Comparison of ENCODE assay signal across 24 cellular contexts in the genomic region with DNA sequence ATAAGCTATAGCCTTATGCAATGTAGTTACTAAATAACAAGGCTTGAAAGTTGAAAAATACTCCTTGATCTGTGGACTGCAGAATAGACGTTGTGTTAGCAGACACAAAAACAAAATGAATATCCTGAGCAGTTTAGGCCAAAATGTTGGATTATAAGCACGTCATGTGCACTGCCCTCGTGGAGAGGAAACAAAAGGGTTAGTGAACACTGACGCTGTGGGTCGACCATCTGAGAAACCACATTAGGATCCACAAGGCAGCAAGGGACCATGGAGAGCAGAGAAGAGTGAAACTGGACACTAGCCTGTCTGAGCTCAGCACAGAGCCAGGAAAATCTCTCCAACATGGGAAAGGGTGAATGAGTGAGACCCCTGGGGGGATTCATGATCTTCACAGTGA.
"Had no signal": no experiment of that assay in that cellular context is flagged by ENCODE, and none has a peak within 500 bp of the region (broad histone marks: within the 10 kb centered on the region; RNA-seq: fewer than 3 reads in every experiment).

No MANE protein-coding gene starts in this region.

- H3K4me1 ChIP-seq: stomach, suprapubic skin, testis, thyroid gland, tibial artery, tibial nerve, transverse colon, upper lobe of left lung, upper lobe of right lung, uterus, vagina had no signal

- H3K27ac ChIP-seq: stomach, suprapubic skin, testis, thoracic aorta, thyroid gland, tibial artery, tibial nerve, transverse colon, upper lobe of left lung, upper lobe of right lung, uterus, vagina had no signal

- H3K4me3 ChIP-seq: stomach, suprapubic skin, testis, thoracic aorta, thyroid gland, tibial artery, tibial nerve, transverse colon, upper lobe of left lung, upper lobe of right lung, uterus, vagina had no signal

- ATAC-seq: stimulated activated effector memory CD8-positive, alpha-beta T cell treated with anti-CD3 and anti-CD28 coated beads, Interleukin-12 subunit alpha, Interleukin-12 subunit beta, amount 100 ng/mL, for 72 hours; upper lobe of right lung had no signal

- DNase-seq: stimulated activated CD4-positive, alpha-beta T cell treated with anti-CD3 and anti-CD28 coated beads, Interleukin-2, amount 100 ng/mL, for 48 hours; stimulated activated CD4-positive, alpha-beta T cell treated with anti-CD3 and anti-CD28 coated beads, Interleukin-4, amount 100 ng/mL, for 1 hour; stimulated activated CD4-positive, alpha-beta T cell treated with anti-CD3 and anti-CD28 coated beads, Interleukin-4, amount 100 ng/mL, for 24 hours; stimulated activated CD4-positive, alpha-beta T cell treated with anti-CD3 and anti-CD28 coated beads, Interleukin-4, amount 100 ng/mL, for 4 hours; stimulated activated CD8-positive, alpha-beta memory T cell treated with anti-CD3 and anti-CD28 coated beads, Interleukin-4, amount 100 ng/mL, for 48 hours; stimulated activated naive B cell treated with anti-CD40 and anti-IgM and Interleukin-4, amounts not matched to agents 10 μg/mL and 1 μg/mL and 100 μg/mL, for 72 hours; stimulated activated naive CD4-positive, alpha-beta T cell; stimulated activated naive CD4-positive, alpha-beta T cell treated with Interleukin-2 at 50 U/mL for 16 hours; stimulated activated naive CD8-positive, alpha-beta T cell treated with anti-CD3 and anti-CD28 coated beads, Interleukin-15, amount 100 ng/mL, for 72 hours; stomach; substantia nigra; testis; thyroid gland; tibial artery; transverse colon; trophoblast cell; upper lobe of left lung; uterus had no signal

- H3K27me3 ChIP-seq: stomach, suprapubic skin, testis, thyroid gland, tibial artery, tibial nerve, transverse colon, upper lobe of left lung, upper lobe of right lung, uterus, vagina had no signal

- H3K36me3 ChIP-seq: stomach, suprapubic skin, thoracic aorta, thyroid gland, tibial artery, tibial nerve, transverse colon, upper lobe of left lung, upper lobe of right lung, uterus, vagina had no signal

- H3K9me3 ChIP-seq: stomach, suprapubic skin, testis, thoracic aorta, thyroid gland, tibial artery, tibial nerve, transverse colon, upper lobe of left lung, upper lobe of right lung, uterus, vagina had no signal
